Comparison of ENCODE assay signal across 1 cellular context in genomic region chr21:35190201-35190701, GRCh38.
TF ChIP-seq lines count a peak whose summit lies in the region.

No MANE protein-coding gene starts in this region.

TF ChIP-seq in HepG2, 621 proteins besides CTCF, POLR2A, EP300 and RAD21 (continued from another document):
- TF ChIP-seq REST (IDR thresholded peaks at IDR 0.05; ENCODE audit: borderline replicate concordance in 1 of 2, low read depth in 1 of 2, low read length in 2 of 2) (no peak), TBX2 (CRISPR knock-in tag; IDR thresholded peaks at IDR 0.05; ENCODE audit: borderline replicate concordance) (no peak), DBP (CRISPR knock-in tag; IDR thresholded peaks at IDR 0.05; ENCODE audit: not compliant biosample characterization) (no peak), ZNF142 (CRISPR knock-in tag; IDR thresholded peaks at IDR 0.05) (no peak), ZNF512 (CRISPR knock-in tag; IDR thresholded peaks at IDR 0.05) (no peak), ZFP36L2 (CRISPR knock-in tag; IDR thresholded peaks at IDR 0.05) (no peak)
